In the genomic region with DNA sequence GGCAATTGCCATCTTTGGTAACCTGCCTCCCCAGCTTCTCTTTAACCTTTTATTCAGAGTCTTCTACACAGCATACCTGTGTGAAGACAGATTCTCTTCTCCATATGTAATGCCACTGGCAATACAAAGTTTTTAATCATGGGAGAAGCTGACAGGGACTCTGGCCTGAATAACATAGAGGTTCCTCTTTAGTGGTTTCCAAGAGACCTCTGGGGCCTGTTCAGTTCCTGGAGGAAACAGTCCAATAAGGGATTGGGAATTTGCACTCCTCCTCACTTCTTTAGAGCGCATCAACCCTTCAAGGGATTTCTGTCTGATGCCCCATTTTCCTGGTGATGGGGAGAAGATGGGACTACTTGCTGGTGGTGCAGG, we compare ENCODE assay signal across 26 cellular contexts. TPM values are rescaled to one million over a fixed set of nuclear protein-coding genes. Genes with fewer than 3 reads are reported as not detected.
DNase-seq lines count a peak whose midpoint lies in the region; ATAC-seq and TF ChIP-seq lines count a peak whose summit lies in the region.
"Had no signal": no experiment of that assay in that cellular context is flagged by ENCODE, and none has a peak within 500 bp of the region (broad histone marks: within the 10 kb centered on the region; RNA-seq: fewer than 3 reads in every experiment).

No MANE protein-coding gene starts in this region.

- H2AFZ ChIP-seq in GM23338, result no peak overlapping the region
- H2AFZ ChIP-seq: PC-9 had no signal

- no peak for DNase-seq in GM23338 (ENCODE audit: low spot score)
- DNase-seq in adipocyte (ENCODE audit: low read depth), result no peak
- no peak for DNase-seq in retinal pigment epithelial cell (ENCODE audit: low read depth)
- DNase-seq: activated CD4-positive, CD25-positive, alpha-beta regulatory T cell; activated CD8-positive, alpha-beta memory T cell treated with anti-CD3 and anti-CD28 coated beads, Interleukin-2, amount 10 ng/mL, durations not matched to agents 7 days and 5 days; activated naive CD4-positive, alpha-beta T cell treated with anti-CD3 and anti-CD28 coated beads, Interleukin-2, amount 50 U/mL, for 16 hours; DMS79 treated with DMSO at 0.1 percent for 48 hours; effector memory CD8-positive, alpha-beta T cell; heart right ventricle; Kasumi-1; left colon; NCI-H187; NCI-H524 treated with DMSO at 0.1 percent for 48 hours; PC-9; stimulated activated naive CD8-positive, alpha-beta T cell treated with anti-CD3 and anti-CD28 coated beads, Interleukin-15, amount 100 ng/mL, for 72 hours had no signal

- no peaks in the 10 kb centered on the region for H3K9me3 ChIP-seq in adipocyte (ENCODE audit: control insufficient read depth, low read length)
- no peaks in the 10 kb centered on the region for H3K9me3 ChIP-seq in iPS-20b (ENCODE audit: insufficient read depth, low read depth, low read length)
- H3K9me3 ChIP-seq: BLaER1, heart right ventricle, tibial nerve had no signal

- H3K27ac ChIP-seq in GM23338 (ENCODE audit: low read depth) (no peak overlapping the region), iPS-20b (ENCODE audit: low read length) (no peak overlapping the region)
- H3K27ac ChIP-seq: BLaER1, coronary artery, heart right ventricle, HL-60, PC-9, tibial nerve had no signal

- no peak overlapping the region for H3K27ac Mint-ChIP-seq in GM23338
- H3K27ac Mint-ChIP-seq: activated CD8-positive, alpha-beta memory T cell treated with anti-CD3 and anti-CD28 coated beads, Interleukin-2, amount 10 ng/mL, durations not matched to agents 7 days and 5 days; effector memory CD8-positive, alpha-beta T cell; memory B cell; stimulated activated naive CD8-positive, alpha-beta T cell treated with anti-CD3 and anti-CD28 coated beads, Interleukin-15, amount 100 ng/mL, for 72 hours had no signal

- no peaks in the 10 kb centered on the region for H3F3A ChIP-seq in GM23338 (replicated peaks; ENCODE audit: low read depth)

- H3K9me3 Mint-ChIP-seq in GM23338, result no peaks in the 10 kb centered on the region
- H3K9me3 Mint-ChIP-seq: memory B cell had no signal

- H4K20me1 ChIP-seq in GM23338 (replicated peaks; ENCODE audit: insufficient read depth), result no peaks in the 10 kb centered on the region
- H4K20me1 ChIP-seq: BLaER1 had no signal

- no peaks in the 10 kb centered on the region for H3K9me2 ChIP-seq in GM23338 (ENCODE audit: insufficient read depth)

- no peak overlapping the region for H3K9ac ChIP-seq in adipocyte (ENCODE audit: low read length)
- no peak overlapping the region; the same call in 1 of the 2 replicates for H3K9ac ChIP-seq in iPS-20b (ENCODE audit: low read depth, low read length)
- H3K9ac ChIP-seq: BLaER1 had no signal

- H3K79me2 ChIP-seq in GM23338 (replicated peaks; ENCODE audit: insufficient read depth), result no peaks in the 10 kb centered on the region

- H3K4me3 ChIP-seq in GM23338, result peak overlapping the region; percentile 93
- H3K4me3 ChIP-seq in adipocyte (ENCODE audit: low read length), result peak overlapping the region; percentile 80
- peak overlapping the region; percentile 84; the same call in 1 of the 2 replicates for H3K4me3 ChIP-seq in iPS-20b (ENCODE audit: low read length)
- H3K4me3 ChIP-seq in retinal pigment epithelial cell (ENCODE audit: low read length), result peak overlapping the region; percentile 75
- H3K4me3 ChIP-seq: PC-9 had no signal

- no peaks in the 10 kb centered on the region for H3K36me3 ChIP-seq in GM23338 (ENCODE audit: insufficient read depth)
- no peaks in the 10 kb centered on the region for H3K36me3 ChIP-seq in adipocyte (ENCODE audit: control insufficient read depth, insufficient read depth, low read length, severe bottlenecking)
- no peaks in the 10 kb centered on the region for H3K36me3 ChIP-seq in iPS-20b (ENCODE audit: insufficient read depth, low read depth, low read length)
- H3K36me3 ChIP-seq: BLaER1, heart right ventricle, tibial nerve had no signal

- TF ChIP-seq CTCF in GM23338 (conservative IDR thresholded peaks at IDR 0.05; ENCODE audit: low read depth in 2 of 2), result no peak
- no peak for TF ChIP-seq CTCF in retinal pigment epithelial cell (conservative IDR thresholded peaks at IDR 0.05; ENCODE audit: low read depth, low read length)

- peaks cover 5% of the 10 kb centered on the region for H3K27me3 Mint-ChIP-seq in GM23338 (ENCODE audit: insufficient read depth, low read depth, poor library complexity)

- peak overlapping the region; percentile 93 for H3K4me2 ChIP-seq in GM23338
- H3K4me2 ChIP-seq: PC-9 had no signal

- ATAC-seq in GM23338 (no peak), GM21576 (IDR thresholded peaks at IDR 0.05; ENCODE audit: unreplicated experiment) (no peak), HG02798 (IDR thresholded peaks at IDR 0.05; ENCODE audit: poor library complexity, unreplicated experiment) (no peak), GM21423 (IDR thresholded peaks at IDR 0.05; ENCODE audit: unreplicated experiment) (no peak)
- ATAC-seq: activated CD8-positive, alpha-beta memory T cell treated with anti-CD3 and anti-CD28 coated beads, Interleukin-2, amount 10 ng/mL, durations not matched to agents 7 days and 5 days; effector memory CD8-positive, alpha-beta T cell; esophagus mucosa; heart right ventricle; left colon; Right ventricle myocardium inferior had no signal

- H3K36me3 Mint-ChIP-seq in GM23338 (ENCODE audit: low read depth), result no peaks in the 10 kb centered on the region; the same call in 2 of the 3 replicates

- peaks cover 10% of the 10 kb centered on the region for H3K4me1 Mint-ChIP-seq in GM23338

- peaks cover 11% of the 10 kb centered on the region for H3K27me3 ChIP-seq in GM23338 (ENCODE audit: insufficient read depth)
- no peaks in the 10 kb centered on the region for H3K27me3 ChIP-seq in adipocyte (replicated peaks; ENCODE audit: control insufficient read depth, insufficient read depth, low read length)
- H3K27me3 ChIP-seq in iPS-20b (ENCODE audit: insufficient read depth, low read length), result peaks cover 31% of the 10 kb centered on the region
- H3K27me3 ChIP-seq: BLaER1 had no signal

- no peaks in the 10 kb centered on the region; the same call in 1 of the 2 replicates for H3K4me1 ChIP-seq in GM23338 (ENCODE audit: insufficient read depth)
- no peaks in the 10 kb centered on the region for H3K4me1 ChIP-seq in adipocyte (ENCODE audit: control insufficient read depth, insufficient read depth, low read length)
- H3K4me1 ChIP-seq in iPS-20b (ENCODE audit: insufficient read depth, low read length), result peaks cover 6% of the 10 kb centered on the region; the same call in 1 of the 2 replicates
- H3K4me1 ChIP-seq: BLaER1 had no signal

- peak overlapping the region; percentile 94 for H3K4me3 Mint-ChIP-seq in GM23338
- H3K4me3 Mint-ChIP-seq: activated CD8-positive, alpha-beta memory T cell treated with anti-CD3 and anti-CD28 coated beads, Interleukin-2, amount 10 ng/mL, durations not matched to agents 7 days and 5 days; effector memory CD8-positive, alpha-beta T cell; stimulated activated naive CD8-positive, alpha-beta T cell treated with anti-CD3 and anti-CD28 coated beads, Interleukin-15, amount 100 ng/mL, for 72 hours had no signal

TF ChIP-seq in GM23338, 12 proteins besides CTCF, POLR2A, EP300 and RAD21 (continues in another document):
- no peak for TF ChIP-seq ZNF331 (CRISPR knock-in tag; IDR thresholded peaks at IDR 0.05; ENCODE audit: low read depth)
- no peak for TF ChIP-seq EZH2phosphoT487 (IDR thresholded peaks at IDR 0.05; ENCODE audit: unreplicated experiment)
- TF ChIP-seq NANOG (IDR thresholded peaks at IDR 0.05; ENCODE audit: borderline replicate concordance), result no peak
- TF ChIP-seq STAT1 (IDR thresholded peaks at IDR 0.05; ENCODE audit: unreplicated experiment), result no peak
- TF ChIP-seq, protein P1, sequence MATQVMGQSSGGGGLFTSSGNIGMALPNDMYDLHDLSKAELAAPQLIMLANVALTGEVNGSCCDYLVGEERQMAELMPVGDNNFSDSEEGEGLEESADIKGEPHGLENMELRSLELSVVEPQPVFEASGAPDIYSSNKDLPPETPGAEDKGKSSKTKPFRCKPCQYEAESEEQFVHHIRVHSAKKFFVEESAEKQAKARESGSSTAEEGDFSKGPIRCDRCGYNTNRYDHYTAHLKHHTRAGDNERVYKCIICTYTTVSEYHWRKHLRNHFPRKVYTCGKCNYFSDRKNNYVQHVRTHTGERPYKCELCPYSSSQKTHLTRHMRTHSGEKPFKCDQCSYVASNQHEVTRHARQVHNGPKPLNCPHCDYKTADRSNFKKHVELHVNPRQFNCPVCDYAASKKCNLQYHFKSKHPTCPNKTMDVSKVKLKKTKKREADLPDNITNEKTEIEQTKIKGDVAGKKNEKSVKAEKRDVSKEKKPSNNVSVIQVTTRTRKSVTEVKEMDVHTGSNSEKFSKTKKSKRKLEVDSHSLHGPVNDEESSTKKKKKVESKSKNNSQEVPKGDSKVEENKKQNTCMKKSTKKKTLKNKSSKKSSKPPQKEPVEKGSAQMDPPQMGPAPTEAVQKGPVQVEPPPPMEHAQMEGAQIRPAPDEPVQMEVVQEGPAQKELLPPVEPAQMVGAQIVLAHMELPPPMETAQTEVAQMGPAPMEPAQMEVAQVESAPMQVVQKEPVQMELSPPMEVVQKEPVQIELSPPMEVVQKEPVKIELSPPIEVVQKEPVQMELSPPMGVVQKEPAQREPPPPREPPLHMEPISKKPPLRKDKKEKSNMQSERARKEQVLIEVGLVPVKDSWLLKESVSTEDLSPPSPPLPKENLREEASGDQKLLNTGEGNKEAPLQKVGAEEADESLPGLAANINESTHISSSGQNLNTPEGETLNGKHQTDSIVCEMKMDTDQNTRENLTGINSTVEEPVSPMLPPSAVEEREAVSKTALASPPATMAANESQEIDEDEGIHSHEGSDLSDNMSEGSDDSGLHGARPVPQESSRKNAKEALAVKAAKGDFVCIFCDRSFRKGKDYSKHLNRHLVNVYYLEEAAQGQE (IDR thresholded peaks at IDR 0.05; ENCODE audit: unreplicated experiment), result no peak
- TF ChIP-seq EZH2 (IDR thresholded peaks at IDR 0.05; ENCODE audit: low read depth, unreplicated experiment), result no peak
- no peak for TF ChIP-seq CREB1 (CRISPR knock-in tag; IDR thresholded peaks at IDR 0.05; ENCODE audit: low read depth)
- TF ChIP-seq, protein P2, sequence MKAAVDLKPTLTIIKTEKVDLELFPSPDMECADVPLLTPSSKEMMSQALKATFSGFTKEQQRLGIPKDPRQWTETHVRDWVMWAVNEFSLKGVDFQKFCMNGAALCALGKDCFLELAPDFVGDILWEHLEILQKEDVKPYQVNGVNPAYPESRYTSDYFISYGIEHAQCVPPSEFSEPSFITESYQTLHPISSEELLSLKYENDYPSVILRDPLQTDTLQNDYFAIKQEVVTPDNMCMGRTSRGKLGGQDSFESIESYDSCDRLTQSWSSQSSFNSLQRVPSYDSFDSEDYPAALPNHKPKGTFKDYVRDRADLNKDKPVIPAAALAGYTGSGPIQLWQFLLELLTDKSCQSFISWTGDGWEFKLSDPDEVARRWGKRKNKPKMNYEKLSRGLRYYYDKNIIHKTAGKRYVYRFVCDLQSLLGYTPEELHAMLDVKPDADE (IDR thresholded peaks at IDR 0.05), result no peak
- no peak for TF ChIP-seq JUNB (IDR thresholded peaks at IDR 0.05; ENCODE audit: unreplicated experiment)
- no peak for TF ChIP-seq POLR2AphosphoS5 (IDR thresholded peaks at IDR 0.05; ENCODE audit: low read depth)
- TF ChIP-seq ZNF114 (CRISPR knock-in tag; IDR thresholded peaks at IDR 0.05), result no peak

RNA-seq across cellular contexts. Expression of gene RIMS1, which starts 1.4 kb away (rescaled TPM):
- 3.9 and 4.0 TPM in 2 replicates for total RNA-seq in GM23338 (2014; rRNA removed; shearing (Covaris generic))
- polyA plus RNA-seq in GM23338 (2016; fragmentation: Nextera tagmentation; extraction: Ambion mirVana), result 0.89 and 1.1 TPM in 2 replicates
- total RNA-seq: activated CD8-positive, alpha-beta memory T cell treated with anti-CD3 and anti-CD28 coated beads, Interleukin-2, amount 10 ng/mL, durations not matched to agents 7 days and 5 days; PC-9 had no signal
- polyA plus RNA-seq: heart right ventricle had no signal
